8 cellular contexts compared by ENCODE assay signal in the genomic region with DNA sequence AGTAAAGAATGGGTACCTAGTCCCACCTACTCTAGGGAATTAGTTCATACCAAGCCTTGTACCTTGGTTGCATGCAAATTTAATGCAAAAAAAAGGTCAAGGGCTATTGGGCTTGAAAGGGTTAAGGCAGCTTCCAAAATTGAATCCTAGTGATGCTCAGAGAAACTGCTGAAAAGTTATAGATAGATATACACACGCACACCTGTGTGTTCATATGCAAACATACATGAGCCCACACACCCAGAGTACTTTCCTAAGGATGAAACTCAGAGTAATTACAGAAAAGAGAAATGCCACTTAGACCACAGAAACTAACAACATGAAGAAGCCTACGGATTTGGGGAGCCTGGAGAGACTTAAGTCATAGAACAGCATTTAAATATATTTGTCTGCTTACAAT. TPM values are rescaled to one million over a fixed set of nuclear protein-coding genes. Genes with fewer than 3 reads are reported as not detected.
DNase-seq lines count a peak whose midpoint lies in the region; ATAC-seq, FAIRE-seq and TF ChIP-seq lines count a peak whose summit lies in the region.

No MANE protein-coding gene starts in this region.

- DNase-seq in GM12891 (ENCODE audit: insufficient read length, low spot score) (peak; percentile 30), Karpas-422 (peak; percentile 56), retinal pigment epithelial cell (ENCODE audit: low read depth) (no peak), activated gamma-delta T cell treated with Interleukin-2 at 50 U/mL for 16 hours (no peak), NCI-H1694 (lab: John Stamatoyannopoulos, UW) (no peak)
- no peak for DNase-seq in stimulated activated CD4-positive, alpha-beta T cell treated with anti-CD3 and anti-CD28 coated beads, Interleukin-12 subunit alpha, Interleukin-12 subunit beta, amount 100 ng/mL, for 4 hours

- TF ChIP-seq CTCF in retinal pigment epithelial cell (conservative IDR thresholded peaks at IDR 0.05; ENCODE audit: low read depth, low read length), result no peak

- H3K27ac ChIP-seq in Karpas-422 (ENCODE audit: low read length) (peak overlapping the region; percentile 78), duodenal mucosa (ENCODE audit: low read depth, low read length) (peak overlapping the region; percentile 97)

- peak; percentile 16 for FAIRE-seq in GM12891 (lab: Jason Lieb, UNC)

- H3K36me3 ChIP-seq in Karpas-422 (ENCODE audit: insufficient read depth, low read length), result no peaks in the 10 kb centered on the region
- no peaks in the 10 kb centered on the region for H3K36me3 ChIP-seq in duodenal mucosa (ENCODE audit: control insufficient read depth in 1 of 2, insufficient read depth in 2 of 2, low read length in 2 of 2)

- ATAC-seq in GM21528 (IDR thresholded peaks at IDR 0.05; ENCODE audit: low FRiP score, unreplicated experiment), result peak; percentile 46

- peaks cover 31% of the 10 kb centered on the region for H3K4me1 ChIP-seq in Karpas-422 (ENCODE audit: low read length)
- H3K4me1 ChIP-seq in duodenal mucosa (ENCODE audit: control insufficient read depth in 1 of 2, insufficient read depth in 2 of 2, low read length in 2 of 2), result peaks cover 20 to 31% of the 10 kb centered on the region in 2 donors

- peak overlapping the region; percentile 97 for H3K9ac ChIP-seq in Karpas-422 (ENCODE audit: low read length)
- peak overlapping the region; percentile 86 to 92 for H3K9ac ChIP-seq in duodenal mucosa (ENCODE audit: low read depth in 1 of 2, low read length in 2 of 2)

- peak overlapping the region; percentile 75 for H3K4me2 ChIP-seq in Karpas-422 (ENCODE audit: low read depth, low read length, poor library complexity, severe bottlenecking)

- TF ChIP-seq POLR2A in GM12891 (IDR thresholded peaks at IDR 0.05; ENCODE audit: low read depth, low read length), result no peak

- H3K9me2 ChIP-seq in Karpas-422 (replicated peaks; ENCODE audit: insufficient read depth, low read length), result no peaks in the 10 kb centered on the region

- peaks cover 64% of the 10 kb centered on the region for H3K79me2 ChIP-seq in Karpas-422 (ENCODE audit: low read length)

- H4K20me1 ChIP-seq in Karpas-422 (ENCODE audit: insufficient read depth, low read depth, low read length), result no peaks in the 10 kb centered on the region; the same call in 1 of the 2 replicates

- H3K9me3 ChIP-seq in Karpas-422 (ENCODE audit: low read length), result no peaks in the 10 kb centered on the region
- no peaks in the 10 kb centered on the region for H3K9me3 ChIP-seq in duodenal mucosa (ENCODE audit: control insufficient read depth in 1 of 2, low read length in 2 of 2)

- peak overlapping the region; percentile 82 for H3K4me3 ChIP-seq in Karpas-422 (ENCODE audit: low read length)
- H3K4me3 ChIP-seq in duodenal mucosa (ENCODE audit: low read depth in 1 of 2, low read length in 2 of 2), result peak overlapping the region; percentile 88
- peak overlapping the region; percentile 78 for H3K4me3 ChIP-seq in retinal pigment epithelial cell (ENCODE audit: low read length)

- H2AFZ ChIP-seq in Karpas-422 (ENCODE audit: low read length), result no peak overlapping the region

- H3K27me3 ChIP-seq in Karpas-422 (ENCODE audit: low read length) (no peaks in the 10 kb centered on the region), duodenal mucosa (ENCODE audit: control insufficient read depth in 1 of 2, insufficient read depth in 2 of 2, low read length in 2 of 2) (no peaks in the 10 kb centered on the region)

TF ChIP-seq in GM12891, 5 proteins besides CTCF, POLR2A, EP300 and RAD21:
- TF ChIP-seq POLR2AphosphoS5 (IDR thresholded peaks at IDR 0.05; ENCODE audit: low read depth, low read length) (no peak), PAX5 (IDR thresholded peaks at IDR 0.05; ENCODE audit: insufficient read depth, low read length, severe bottlenecking) (no peak), SPI1 (IDR thresholded peaks at IDR 0.05; ENCODE audit: low read depth, low read length) (peak; percentile 42), POU2F2 (IDR thresholded peaks at IDR 0.05; ENCODE audit: low read depth, low read length) (0 out of 2 replicates have a peak, but pooled peaks have one; percentile 35), TAF1 (IDR thresholded peaks at IDR 0.05; ENCODE audit: low read depth, low read length) (no peak)

RNA-seq across cellular contexts. Expression of a gene that starts 1.5 kb away (rescaled TPM):
- polyA plus RNA-seq in GM12891 (2012; ENCODE audit: low read depth, missing spikeins), result 7.1 TPM
- total RNA-seq in Karpas-422 (2014; rRNA removed; shearing (Covaris generic); ENCODE audit: low replicate concordance), result 23.9 and 64.7 TPM in 2 replicates

Comparison
In these comparisons a context has a peak if more than half of its experiments do, and no peak if none do; other contexts are left out.
1. DNase-seq: peak in GM12891 (single experiment) and Karpas-422 (single experiment); none in retinal pigment epithelial cell (single experiment), activated gamma-delta T cell treated with Interleukin-2 at 50 U/mL for 16 hours (single experiment), stimulated activated CD4-positive, alpha-beta T cell treated with anti-CD3 and anti-CD28 coated beads, Interleukin-12 subunit alpha, Interleukin-12 subunit beta, amount 100 ng/mL, for 4 hours (single experiment) and NCI-H1694 (single experiment).
2. Peak in every context shown above with its lines, with median percentiles within 50 percentile points of each other: H3K4me3 ChIP-seq.